In the genomic region with DNA sequence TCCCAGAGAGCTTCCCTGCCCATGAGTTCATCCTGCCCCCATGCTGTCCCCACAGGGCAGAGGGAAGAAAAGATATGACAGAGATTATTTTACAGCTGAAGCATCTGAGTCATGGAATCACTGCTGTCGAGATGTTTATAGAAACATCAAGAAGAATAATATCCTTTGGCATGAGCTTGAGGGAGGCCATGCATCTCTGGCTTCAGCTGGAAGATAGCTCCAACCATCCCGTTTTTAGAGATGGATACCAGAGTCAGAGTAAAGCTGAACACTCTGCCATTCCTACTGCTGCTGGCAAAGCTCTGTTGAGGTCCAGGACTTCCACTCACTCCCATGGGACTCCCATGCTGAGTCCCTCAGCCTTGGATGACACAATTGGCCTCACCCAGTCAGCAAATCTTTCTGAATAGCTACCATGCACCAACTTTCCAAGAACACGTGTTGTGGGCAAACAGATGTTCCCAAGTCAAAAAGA, we compare ENCODE assay signal across 13 cellular contexts.
DNase-seq lines count a peak whose midpoint lies in the region; ATAC-seq and TF ChIP-seq lines count a peak whose summit lies in the region.
"Had no signal": no experiment of that assay in that cellular context is flagged by ENCODE, and none has a peak within 500 bp of the region (broad histone marks: within the 10 kb centered on the region; RNA-seq: fewer than 3 reads in every experiment).

No MANE protein-coding gene starts in this region.

- H3K4me3 ChIP-seq in astrocyte of the spinal cord (ENCODE audit: low read depth, low read length): no peak overlapping the region
- H3K4me3 ChIP-seq in suprapubic skin: no peak overlapping the region
- no peak overlapping the region for H3K4me3 ChIP-seq in body of pancreas
- H3K4me3 ChIP-seq: testis had no signal

- ATAC-seq in GM18517 (IDR thresholded peaks at IDR 0.05; ENCODE audit: unreplicated experiment) (no peak), HG03520 (IDR thresholded peaks at IDR 0.05; ENCODE audit: unreplicated experiment) (no peak), body of pancreas (no peak)
- ATAC-seq: CD8-positive, alpha-beta T cell had no signal

- no peaks in the 10 kb centered on the region for H3K27me3 ChIP-seq in suprapubic skin
- H3K27me3 ChIP-seq in body of pancreas: no peaks in the 10 kb centered on the region
- H3K27me3 ChIP-seq: testis had no signal

- whole genome bisulfite sequencing in suprapubic skin: 35% methylated on average over 3 of the region's 3 CpGs
- WGBS in body of pancreas, 2 donors: 52 to 58% methylated on average over 3 of the region's 3 CpGs

- H3K4me1 ChIP-seq in suprapubic skin: peaks cover 11% of the 10 kb centered on the region
- no peaks in the 10 kb centered on the region for H3K4me1 ChIP-seq in body of pancreas

- peak; percentile 10 for DNase-seq in H4 (ENCODE audit: low spot score)
- DNase-seq in astrocyte of the spinal cord (ENCODE audit: low read depth, low spot score): peak; percentile 69
- DNase-seq in left kidney (ENCODE audit: low read depth, low spot score): peak; percentile 37
- no peak for DNase-seq in suprapubic skin (ENCODE audit: low spot score in 2 of 2)
- no peak for DNase-seq in DMS53 (lab: John Stamatoyannopoulos, UW)
- no peak for DNase-seq in body of pancreas
- DNase-seq: activated CD4-positive, alpha-beta memory T cell treated with anti-CD3 and anti-CD28 coated beads for 36 hours; CD8-positive, alpha-beta T cell; GDM1; NCI-H1105 treated with DMSO at 0.1 percent for 48 hours; testis had no signal

- H3K27ac ChIP-seq in suprapubic skin (peak overlapping the region; percentile 23), body of pancreas (no peak overlapping the region)
- H3K27ac ChIP-seq: testis had no signal

- no peaks in the 10 kb centered on the region for H3K9me3 ChIP-seq in suprapubic skin
- no peaks in the 10 kb centered on the region for H3K9me3 ChIP-seq in body of pancreas
- H3K9me3 ChIP-seq: testis had no signal

- in situ Hi-C loops in astrocyte of the spinal cord (cut with HindIII; ENCODE audit: low sequenced_read_pairs): no loop called here

- TF ChIP-seq POLR2A in suprapubic skin (IDR thresholded peaks at IDR 0.05) (no peak), body of pancreas (IDR thresholded peaks at IDR 0.05) (no peak)

- H3K36me3 ChIP-seq in suprapubic skin: no peaks in the 10 kb centered on the region
- no peaks in the 10 kb centered on the region for H3K36me3 ChIP-seq in body of pancreas (replicated peaks in 1 of 2; ENCODE audit: insufficient read depth in 1 of 2, low read depth in 2 of 2)

- intact Hi-C loops in body of pancreas (cut with DNase I): no loop called here

- TF ChIP-seq CTCF in astrocyte of the spinal cord (IDR thresholded peaks at IDR 0.05; ENCODE audit: low read depth, low read length): no peak
- TF ChIP-seq CTCF in suprapubic skin (IDR thresholded peaks at IDR 0.05): no peak
- no peak for TF ChIP-seq CTCF in body of pancreas (IDR thresholded peaks at IDR 0.05)

- TF ChIP-seq EP300 in suprapubic skin (IDR thresholded peaks at IDR 0.05): no peak

Comparison
In these comparisons a context has a peak if more than half of its experiments do, and no peak if none do; other contexts are left out.
1. DNase-seq: peak in H4 (single experiment), astrocyte of the spinal cord (single experiment) and left kidney (single experiment); none in suprapubic skin (0 of 2), DMS53 (single experiment) and body of pancreas (0 of 4).